Comparison of ENCODE assay signal across 13 cellular contexts in genomic region chr20:50370036-50370566, GRCh38.
DNase-seq lines count a peak whose midpoint lies in the region; ATAC-seq, FAIRE-seq and TF ChIP-seq lines count a peak whose summit lies in the region.
"Had no signal": no experiment of that assay in that cellular context is flagged by ENCODE, and none has a peak within 500 bp of the region (broad histone marks: within the 10 kb centered on the region; RNA-seq: fewer than 3 reads in every experiment).

No MANE protein-coding gene starts in this region.

- H3K27ac ChIP-seq in A549 (peak overlapping the region; percentile 31 to 75; a peak in 5 of 6 replicates), IMR-90 (ENCODE audit: insufficient read depth, low read length) (no peak overlapping the region), liver (ENCODE audit: low read depth in 1 of 2, low read length in 2 of 2) (peak overlapping the region; percentile 0 to 21), pancreas (peak overlapping the region; percentile 30 to 62 (median 52)), PC-9 (no peak overlapping the region)

- DNase-seq in A549 (ENCODE audit: low read depth in 1 of 2, low spot score in 1 of 2) (no peak), IMR-90 (no peak), pancreas (no peak), PC-9 (no peak), RCC 7860 (ENCODE audit: low spot score) (no peak)
- DNase-seq: Karpas-422, MM.1S, NCI-H1694, NCI-H526, SIG-M5 had no signal

- ATAC-seq in A549 (no peak), IMR-90 (ENCODE audit: low read depth) (no peak), pancreas (no peak), GM21423 (IDR thresholded peaks at IDR 0.05; ENCODE audit: unreplicated experiment) (no peak), GM21576 (IDR thresholded peaks at IDR 0.05; ENCODE audit: unreplicated experiment) (no peak)

- TF ChIP-seq CTCF in A549 (IDR thresholded peaks at IDR 0.05) (no peak), IMR-90 (conservative IDR thresholded peaks at IDR 0.05; ENCODE audit: low read depth, low read length) (no peak), liver (IDR thresholded peaks at IDR 0.05; ENCODE audit: low read depth, low read length, missing input control) (no peak), pancreas (IDR thresholded peaks at IDR 0.05) (no peak), PC-9 (conservative IDR thresholded peaks at IDR 0.05) (no peak)

- H3K27me3 ChIP-seq in IMR-90 (ENCODE audit: control insufficient read depth, insufficient read depth, low read length) (no peaks in the 10 kb centered on the region), liver (ENCODE audit: control insufficient read depth in 4 of 4, insufficient read depth in 4 of 4, low read length in 3 of 4) (no peaks in the 10 kb centered on the region), pancreas (no peaks in the 10 kb centered on the region), PC-9 (ENCODE audit: insufficient read depth, low read depth) (no peaks in the 10 kb centered on the region)

- no peak overlapping the region for H3K23ac ChIP-seq in IMR-90 (ENCODE audit: low read depth, low read length)

- H2AFZ ChIP-seq in IMR-90 (replicated peaks; ENCODE audit: low read length, poor library complexity) (no peak overlapping the region), PC-9 (no peak overlapping the region)

- no peak overlapping the region for H4K5ac ChIP-seq in IMR-90 (ENCODE audit: low read depth, low read length)

- no peak overlapping the region for H2BK120ac ChIP-seq in IMR-90 (ENCODE audit: low read depth, low read length)

- POLR2A ChIA-PET in A549 (lab: Yijun Ruan, JAX) (no interaction called here), IMR-90 (lab: Charles Lee; ENCODE audit: unreplicated experiment) (no interaction called here), PC-9 (lab: Charles Lee; ENCODE audit: unreplicated experiment) (interaction anchor here (0.5 kb wide), 1 partner anchor 218 kb away, joined by 3 read pairs; no protein-coding TSS in a partner anchor)

- in situ Hi-C loops in IMR-90 (cut with MboI; ENCODE audit: low sequenced_read_pairs), result no loop called here

- H3K79me2 ChIP-seq in PC-9 (ENCODE audit: low read depth), result no peaks in the 10 kb centered on the region

- CTCF ChIA-PET in A549 (lab: Yijun Ruan, JAX), result interaction anchor here (1.0 kb wide), 3 partner anchors 10 to 185 kb away, joined by 3 read pairs; no protein-coding TSS in a partner anchor
- CTCF ChIA-PET in IMR-90 (lab: Yijun Ruan, JAX), result no interaction called here
- CTCF ChIA-PET in PC-9 (lab: Charles Lee), result no interaction called here

- H3K9ac ChIP-seq in IMR-90 (ENCODE audit: low read depth, low read length) (no peak overlapping the region), liver (ENCODE audit: low read depth in 1 of 2, low read length in 2 of 2) (no peak overlapping the region)

- H4K20me1 ChIP-seq in IMR-90 (ENCODE audit: insufficient read depth, low read length) (no peaks in the 10 kb centered on the region), PC-9 (ENCODE audit: insufficient read depth) (no peaks in the 10 kb centered on the region)

- H3K4me2 ChIP-seq in A549 (no peak overlapping the region), IMR-90 (ENCODE audit: low read depth, low read length) (no peak overlapping the region), PC-9 (no peak overlapping the region)

- H3F3A ChIP-seq in PC-9 (ENCODE audit: insufficient read depth, low read depth), result peaks cover 35% of the 10 kb centered on the region

- H2AK9ac ChIP-seq in IMR-90 (replicated peaks; ENCODE audit: low read depth, low read length, poor library complexity), result no peak overlapping the region

- H3K79me1 ChIP-seq in IMR-90 (ENCODE audit: low read depth in 1 of 2, low read length in 2 of 2), result no peaks in the 10 kb centered on the region

- H3K9me1 ChIP-seq in IMR-90 (ENCODE audit: insufficient read depth, low read length), result no peaks in the 10 kb centered on the region

- H3K9me2 ChIP-seq in PC-9 (ENCODE audit: insufficient read depth), result no peaks in the 10 kb centered on the region

- TF ChIP-seq RAD21 in A549 (conservative IDR thresholded peaks at IDR 0.05 in 1 of 2, IDR thresholded peaks at IDR 0.05 in 1 of 2), result no peak
- no peak for TF ChIP-seq RAD21 in IMR-90 (IDR thresholded peaks at IDR 0.05; ENCODE audit: low read length)
- no peak for TF ChIP-seq RAD21 in liver (IDR thresholded peaks at IDR 0.05)

- H3K56ac ChIP-seq in IMR-90 (ENCODE audit: extremely low read depth, insufficient read depth, low read length), result no peak overlapping the region

- H3K4me1 ChIP-seq in A549, result peaks cover 51% of the 10 kb centered on the region
- peaks cover 7% of the 10 kb centered on the region for H3K4me1 ChIP-seq in IMR-90 (ENCODE audit: control insufficient read depth, insufficient read depth, low read length)
- peaks cover 0 to 42% (median 25%) of the 10 kb centered on the region in 4 donors for H3K4me1 ChIP-seq in liver (ENCODE audit: control insufficient read depth in 4 of 4, insufficient read depth in 4 of 4, low read length in 3 of 4)
- peaks cover 36 to 41% (median 38%) of the 10 kb centered on the region in 3 donors for H3K4me1 ChIP-seq in pancreas
- H3K4me1 ChIP-seq in PC-9 (replicated peaks; ENCODE audit: insufficient read depth), result peaks cover 57% of the 10 kb centered on the region

- no peak overlapping the region for H3K18ac ChIP-seq in IMR-90 (ENCODE audit: low read depth, low read length)

- no peaks in the 10 kb centered on the region for H3K9me3 ChIP-seq in A549
- H3K9me3 ChIP-seq in IMR-90 (ENCODE audit: control insufficient read depth, insufficient read depth, low read length), result no peaks in the 10 kb centered on the region
- H3K9me3 ChIP-seq in liver (ENCODE audit: control insufficient read depth in 4 of 4, low read length in 3 of 4), result no peaks in the 10 kb centered on the region
- H3K9me3 ChIP-seq in pancreas, result no peaks in the 10 kb centered on the region
- no peaks in the 10 kb centered on the region for H3K9me3 ChIP-seq in PC-9 (ENCODE audit: insufficient read depth, low read depth)

- H4K8ac ChIP-seq in IMR-90 (ENCODE audit: low read depth in 2 of 2, low read length in 2 of 2), result no peak overlapping the region

- TF ChIP-seq EP300 in A549 (IDR thresholded peaks at IDR 0.05), result no peak

- no peak overlapping the region; the same call in 1 of the 2 replicates for H4K91ac ChIP-seq in IMR-90 (ENCODE audit: insufficient read depth, low read depth, low read length)

- no peak overlapping the region for H2BK5ac ChIP-seq in IMR-90 (ENCODE audit: low read depth, low read length, poor library complexity, severe bottlenecking)

- no TSS peak for BruUV-seq in IMR-90 (replicated peaks; lab: Mats Ljungman, UMichigan)
- no TSS peak for BruUV-seq in PC-9 (replicated peaks; lab: Mats Ljungman, UMichigan)

- no peaks in the 10 kb centered on the region for H3K36me3 ChIP-seq in IMR-90 (ENCODE audit: control insufficient read depth, insufficient read depth, low read length)
- H3K36me3 ChIP-seq in liver (ENCODE audit: control insufficient read depth in 4 of 4, insufficient read depth in 3 of 4, low read depth in 1 of 4, low read length in 3 of 4), result no peaks in the 10 kb centered on the region
- no peaks in the 10 kb centered on the region for H3K36me3 ChIP-seq in pancreas
- H3K36me3 ChIP-seq in PC-9 (ENCODE audit: low read depth), result no peaks in the 10 kb centered on the region

- peak overlapping the region; percentile 62; the same call in 1 of the 3 replicates for H2BK15ac ChIP-seq in IMR-90 (ENCODE audit: low read depth, low read length)

- peak overlapping the region; percentile 23; the same call in 1 of the 2 replicates for H2BK20ac ChIP-seq in IMR-90 (ENCODE audit: low read depth, low read length)

- intact Hi-C loops in IMR-90 (cut with micrococcal nuclease) (no loop called here), pancreas (cut with DNase I) (loop anchor here in 1 of 3 donors (10.0 kb wide), 1 partner anchor 85 kb away; no protein-coding TSS in a partner anchor), PC-9 (cut with micrococcal nuclease; ENCODE audit: unreplicated experiment) (loop anchor here (5.0 kb wide), 2 partner anchors 38 to 92 kb away; no protein-coding TSS in a partner anchor)

- FAIRE-seq in A549 (lab: Jason Lieb, UNC) (no peak), pancreas (lab: Jason Lieb, UNC) (no peak), RCC 7860 (lab: Jason Lieb, UNC) (no peak)

- peak overlapping the region; percentile 74 for H2AK5ac ChIP-seq in IMR-90 (ENCODE audit: low read depth, low read length)

- 91% methylated on average over 11 of the region's 11 CpGs for WGBS in A549 (ENCODE audit: missing lambda C conversion rate)
- 100% methylated on average over 4 of the region's 11 CpGs; no CpG with 5 or more reads in 1 of the 2 experiments for WGBS in IMR-90 (ENCODE audit: extremely low coverage in 2 of 2, insufficient read length in 1 of 2), 2 experiments
- 96% methylated on average over 11 of the region's 11 CpGs for WGBS in liver
- 85 to 90% methylated on average over 11 of the region's 11 CpGs for WGBS in pancreas, 2 donors

- peak overlapping the region; percentile 65; the same call in 1 of the 2 replicates for H3K4ac ChIP-seq in IMR-90 (ENCODE audit: low read depth, low read length)

- dilution Hi-C loops in IMR-90 (cut with HindIII; ENCODE audit: low sequenced_read_pairs, unreplicated experiment), result no loop called here

- no peak overlapping the region for H3K4me3 ChIP-seq in A549
- no peak overlapping the region for H3K4me3 ChIP-seq in IMR-90 (ENCODE audit: insufficient read depth, low read depth, low read length)
- H3K4me3 ChIP-seq in liver (ENCODE audit: low read depth in 1 of 3, low read length in 3 of 3), result no peak overlapping the region
- H3K4me3 ChIP-seq in pancreas, result no peak overlapping the region
- no peak overlapping the region for H3K4me3 ChIP-seq in PC-9

- no peak overlapping the region for H3K14ac ChIP-seq in IMR-90 (replicated peaks; ENCODE audit: low read depth, low read length)

- TF ChIP-seq POLR2A in A549 (IDR thresholded peaks at IDR 0.05; ENCODE audit: low read length) (no peak), IMR-90 (IDR thresholded peaks at IDR 0.05; ENCODE audit: low read depth, low read length) (no peak)

TF ChIP-seq in liver, 16 proteins besides CTCF, POLR2A, EP300 and RAD21 (continues in another document):
- TF ChIP-seq ATF3 (IDR thresholded peaks at IDR 0.05) (no peak), YY1 (IDR thresholded peaks at IDR 0.05) (no peak)

Comparison
In these comparisons a context has a peak if more than half of its experiments do, and no peak if none do; other contexts are left out.
1. H3K27ac ChIP-seq: peak in A549 (2 of 2), liver (2 of 2) and pancreas (4 of 4); none in IMR-90 (single experiment) and PC-9 (single experiment).